Comparison of ENCODE assay signal across 32 cellular contexts in the genomic region with DNA sequence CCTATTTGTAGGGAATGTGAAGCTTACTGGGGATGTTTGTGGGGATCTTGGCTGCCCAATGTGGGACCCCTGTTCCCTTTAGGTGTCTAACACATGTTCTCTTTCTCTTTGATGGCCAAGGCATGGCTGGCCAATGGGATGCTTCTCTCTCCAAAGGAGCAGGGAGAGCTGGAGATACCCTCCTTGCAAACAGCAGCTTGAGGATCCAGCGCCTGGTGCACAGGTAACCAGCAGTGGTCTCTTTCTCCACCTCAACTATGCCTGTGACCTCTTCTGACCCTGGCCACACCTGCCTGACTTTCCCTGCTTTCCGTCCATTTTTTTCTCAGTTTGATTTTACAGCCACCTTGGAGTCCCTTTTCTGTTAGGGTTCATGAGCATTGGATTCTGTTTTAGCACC. TPM values are rescaled to one million over a fixed set of nuclear protein-coding genes. Genes with fewer than 3 reads are reported as not detected.
"Had no signal": no experiment of that assay in that cellular context is flagged by ENCODE, and none has a peak within 500 bp of the region (broad histone marks: within the 10 kb centered on the region; RNA-seq: fewer than 3 reads in every experiment).

No MANE protein-coding gene starts in this region.

- H3K36me3 ChIP-seq: adrenal gland, colonic mucosa, lower lobe of right lung, right lobe of liver, upper lobe of left lung had no signal

- H3K27me3 Mint-ChIP-seq: activated CD8-positive, alpha-beta T cell treated with anti-CD3 and anti-CD28 coated beads for 36 hours; activated naive CD8-positive, alpha-beta T cell treated with anti-CD3 and anti-CD28 coated beads for 36 hours had no signal

- H3K9me3 ChIP-seq: adrenal gland, body of pancreas, colonic mucosa, lower lobe of right lung, right lobe of liver had no signal

- H3K27ac ChIP-seq: adrenal gland, colonic mucosa, dorsolateral prefrontal cortex, lower lobe of right lung, right lobe of liver, skin epidermis, upper lobe of left lung had no signal

- H3K27me3 ChIP-seq: adrenal gland, body of pancreas, colonic mucosa, right lobe of liver, upper lobe of left lung had no signal

- H3K36me3 Mint-ChIP-seq: stimulated activated effector memory CD8-positive, alpha-beta T cell treated with anti-CD3 and anti-CD28 coated beads, Interleukin-12 subunit alpha, Interleukin-12 subunit beta, amount 100 ng/mL, for 72 hours; T-cell had no signal

- H3K9me3 Mint-ChIP-seq: effector memory CD8-positive, alpha-beta T cell had no signal

- H3K4me3 ChIP-seq: adrenal gland, body of pancreas, colonic mucosa, dorsolateral prefrontal cortex, lower lobe of right lung, right lobe of liver, skin epidermis, upper lobe of left lung had no signal

- DNase-seq: activated B cell treated with CpG ODN at 0.5 μM for 24 hours; activated CD4-positive, alpha-beta T cell treated with anti-CD3 and anti-CD28 coated beads, Interleukin-2, amount 50 U/mL, for 1 hour; activated CD8-positive, alpha-beta T cell treated with anti-CD3 and anti-CD28 coated beads for 36 hours; activated effector memory CD4-positive, alpha-beta T cell treated with anti-CD3 and anti-CD28 coated beads, Interleukin-2, amount 50 U/mL, for 16 hours; activated naive CD4-positive, alpha-beta T cell treated with anti-CD3 and anti-CD28 coated beads for 36 hours; activated naive CD8-positive, alpha-beta T cell treated with anti-CD3 and anti-CD28 coated beads for 36 hours; activated T-cell treated with anti-CD3 and anti-CD28 coated beads, Interleukin-2, amount 50 U/mL, for 1 hour; aorta; cerebellar nuclear complex; colonic mucosa; dorsolateral prefrontal cortex; effector memory CD8-positive, alpha-beta T cell; foreskin fibroblast; hippocampal formation; mesenchymal stem cell; naive thymus-derived CD8-positive, alpha-beta T cell; occipital lobe; posterior cingulate gyrus; stimulated activated CD4-positive, alpha-beta T cell treated with anti-CD3 and anti-CD28 coated beads, Interleukin-4, amount 100 ng/mL, for 24 hours; substantia nigra had no signal

- H3K4me1 ChIP-seq: adrenal gland, colonic mucosa, lower lobe of right lung, upper lobe of left lung had no signal

- ATAC-seq: activated CD8-positive, alpha-beta T cell treated with anti-CD3 and anti-CD28 coated beads for 36 hours; effector memory CD8-positive, alpha-beta T cell; naive thymus-derived CD8-positive, alpha-beta T cell; stimulated activated effector memory CD8-positive, alpha-beta T cell treated with anti-CD3 and anti-CD28 coated beads, Interleukin-12 subunit alpha, Interleukin-12 subunit beta, amount 100 ng/mL, for 72 hours; T-cell had no signal

- H3K27ac Mint-ChIP-seq: activated B cell treated with CpG ODN at 0.5 μM for 24 hours; activated CD8-positive, alpha-beta T cell treated with anti-CD3 and anti-CD28 coated beads for 36 hours; activated naive CD4-positive, alpha-beta T cell treated with anti-CD3 and anti-CD28 coated beads for 36 hours; activated naive CD8-positive, alpha-beta T cell treated with anti-CD3 and anti-CD28 coated beads for 36 hours; activated T-helper 1 cell treated with anti-CD3 and anti-CD28 coated beads, Interleukin-12 subunit alpha, Interleukin-12 subunit beta, Interleukin-2, Interleukin-4 antibody, amounts not matched to agents 30 ng/mL and 10 ng/mL and 1 ng/mL, durations not matched to agents 14 hours and 24 hours and 36 hours; effector memory CD8-positive, alpha-beta T cell; naive thymus-derived CD8-positive, alpha-beta T cell; stimulated activated effector memory CD8-positive, alpha-beta T cell treated with anti-CD3 and anti-CD28 coated beads, Interleukin-12 subunit alpha, Interleukin-12 subunit beta, amount 100 ng/mL, for 72 hours; stimulated activated naive CD8-positive, alpha-beta T cell treated with anti-CD3 and anti-CD28 coated beads, Interleukin-15, Interleukin-2, amounts not matched to agents 100 ng/mL and 50 ng/mL, for 24 hours; T-cell had no signal

- H3K4me3 Mint-ChIP-seq: activated B cell treated with CpG ODN at 0.5 μM for 24 hours; activated CD8-positive, alpha-beta T cell treated with anti-CD3 and anti-CD28 coated beads for 36 hours; activated naive CD4-positive, alpha-beta T cell treated with anti-CD3 and anti-CD28 coated beads for 36 hours; activated naive CD8-positive, alpha-beta T cell treated with anti-CD3 and anti-CD28 coated beads for 36 hours; activated T-helper 1 cell treated with anti-CD3 and anti-CD28 coated beads, Interleukin-12 subunit alpha, Interleukin-12 subunit beta, Interleukin-2, Interleukin-4 antibody, amounts not matched to agents 30 ng/mL and 10 ng/mL and 1 ng/mL, durations not matched to agents 14 hours and 24 hours and 36 hours; effector memory CD8-positive, alpha-beta T cell; naive thymus-derived CD8-positive, alpha-beta T cell; neural crest cell; stimulated activated effector memory CD8-positive, alpha-beta T cell treated with anti-CD3 and anti-CD28 coated beads, Interleukin-12 subunit alpha, Interleukin-12 subunit beta, amount 100 ng/mL, for 72 hours; stimulated activated naive CD8-positive, alpha-beta T cell treated with anti-CD3 and anti-CD28 coated beads, Interleukin-15, Interleukin-2, amounts not matched to agents 100 ng/mL and 50 ng/mL, for 24 hours; T-cell had no signal

- H3K4me1 Mint-ChIP-seq: activated B cell treated with CpG ODN at 0.5 μM for 24 hours; activated naive CD8-positive, alpha-beta T cell treated with anti-CD3 and anti-CD28 coated beads for 36 hours; stimulated activated effector memory CD8-positive, alpha-beta T cell treated with anti-CD3 and anti-CD28 coated beads, Interleukin-12 subunit alpha, Interleukin-12 subunit beta, amount 100 ng/mL, for 72 hours; T-cell had no signal

RNA-seq across cellular contexts. Expression of a gene that starts 16.8 kb away (rescaled TPM):
- total RNA-seq: endothelial cell of umbilical vein had no signal
